31 cellular contexts compared by ENCODE assay signal in genomic region chr3:80395023-80395422, GRCh38.
"Had no signal": no experiment of that assay in that cellular context is flagged by ENCODE, and none has a peak within 500 bp of the region (broad histone marks: within the 10 kb centered on the region; RNA-seq: fewer than 3 reads in every experiment).

No MANE protein-coding gene starts in this region.

- H3K27ac ChIP-seq: adrenal gland, ascending aorta, body of pancreas, brain microvascular endothelial cell, breast epithelium, cardiac muscle cell had no signal

- DNase-seq: activated effector memory CD4-positive, alpha-beta T cell treated with anti-CD3 and anti-CD28 coated beads, Interleukin-2, amount 50 U/mL, for 16 hours; activated effector memory CD4-positive, alpha-beta T cell treated with Interleukin-2 at 50 U/mL for 16 hours; activated gamma-delta T cell; activated gamma-delta T cell treated with Interleukin-2 at 50 U/mL for 16 hours; activated naive CD4-positive, alpha-beta T cell; activated naive CD4-positive, alpha-beta T cell treated with anti-CD3 and anti-CD28 coated beads for 36 hours; activated naive CD4-positive, alpha-beta T cell treated with anti-CD3 and anti-CD28 coated beads, Interleukin-2, amount 10 ng/mL, durations not matched to agents 7 days and 5 days; activated naive CD4-positive, alpha-beta T cell treated with anti-CD3 and anti-CD28 coated beads, Interleukin-2, amount 50 U/mL, for 16 hours; activated naive CD4-positive, alpha-beta T cell treated with Interleukin-2 at 50 U/mL for 16 hours; activated naive CD8-positive, alpha-beta T cell treated with anti-CD3 and anti-CD28 coated beads for 36 hours; activated naive CD8-positive, alpha-beta T cell treated with anti-CD3 and anti-CD28 coated beads, Interleukin-2, amount 10 ng/mL, durations not matched to agents 7 days and 5 days; activated naive CD8-positive, alpha-beta T cell treated with anti-CD3 and anti-CD28 coated beads, Interleukin-2, amount 50 U/mL, for 24 hours; activated T-cell treated with anti-CD3 and anti-CD28 coated beads, Interleukin-2, amount 50 U/mL, for 24 hours; activated T-cell treated with anti-CD3 and anti-CD28 coated beads, Interleukin-2, amount 50 U/mL, for 4 hours; activated T-cell treated with anti-CD3 and anti-CD28 coated beads, Interleukin-2, amount 50 U/mL, for 48 hours; activated T-cell treated with anti-CD3 and anti-CD28 coated beads, Interleukin-2, amount 50 U/mL, for 72 hours; adrenal gland; amniotic stem cell; amygdala; anterior cingulate cortex; aorta; body of pancreas; brain microvascular endothelial cell; caudate nucleus; central memory CD4-positive, alpha-beta T cell; cerebellar nuclear complex had no signal

- H3K4me1 ChIP-seq: adrenal gland, ascending aorta, body of pancreas, breast epithelium had no signal

- H3K9me3 ChIP-seq: adrenal gland, ascending aorta, body of pancreas, breast epithelium had no signal

- H3K4me3 ChIP-seq: adrenal gland, ascending aorta, body of pancreas, breast epithelium, cardiac muscle cell had no signal

- H3K27me3 ChIP-seq: adrenal gland, ascending aorta, body of pancreas, brain microvascular endothelial cell, breast epithelium, cardiac muscle cell had no signal

- ATAC-seq: activated naive CD4-positive, alpha-beta T cell treated with anti-CD3 and anti-CD28 coated beads, Interleukin-2, amount 50 U/mL, for 72 hours; activated naive CD8-positive, alpha-beta T cell treated with anti-CD3 and anti-CD28 coated beads, Interleukin-2, amount 50 U/mL, for 24 hours; activated T-cell treated with anti-CD3 and anti-CD28 coated beads, Interleukin-2, amount 50 U/mL, for 4 hours; activated T-cell treated with anti-CD3 and anti-CD28 coated beads, Interleukin-2, amount 50 U/mL, for 72 hours; activated T-helper 17 cell treated with anti-CD3 and anti-CD28 coated beads, Interleukin-2, amount 50 U/mL, for 72 hours; body of pancreas had no signal

- H3K36me3 ChIP-seq: adrenal gland, ascending aorta, brain microvascular endothelial cell, breast epithelium, cardiac muscle cell had no signal
